17 cellular contexts compared by ENCODE assay signal in the genomic region with DNA sequence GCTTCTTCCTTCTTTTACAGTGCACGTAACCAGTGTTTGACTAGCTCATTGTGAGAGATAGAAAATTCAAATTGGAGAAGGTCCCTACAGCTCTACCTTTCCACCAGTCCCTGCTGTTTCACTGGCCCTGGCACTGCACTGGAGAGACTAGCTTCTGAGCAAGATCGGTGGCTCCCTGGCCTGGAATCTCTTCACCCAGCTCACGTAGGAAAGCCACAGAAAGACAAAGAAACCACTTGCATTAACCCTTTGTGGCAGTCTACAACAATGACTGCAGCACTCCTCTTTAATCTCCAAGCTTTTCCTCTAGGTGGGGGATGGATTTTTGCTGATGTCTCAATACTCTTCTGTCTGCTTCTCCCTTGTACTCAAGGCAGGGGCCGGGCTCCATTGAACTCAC.
DNase-seq lines count a peak whose midpoint lies in the region; FAIRE-seq and TF ChIP-seq lines count a peak whose summit lies in the region.
"Had no signal": no experiment of that assay in that cellular context is flagged by ENCODE, and none has a peak within 500 bp of the region (broad histone marks: within the 10 kb centered on the region; RNA-seq: fewer than 3 reads in every experiment).

No MANE protein-coding gene starts in this region.

- TF ChIP-seq CTCF in KMS-11 (conservative IDR thresholded peaks at IDR 0.05; ENCODE audit: low read depth, low read length) (no peak), bronchial epithelial cell (IDR thresholded peaks at IDR 0.05; ENCODE audit: insufficient read depth, low read length, severe bottlenecking) (no peak), GM13976 (IDR thresholded peaks at IDR 0.05; ENCODE audit: borderline replicate concordance, control extremely low read depth, extremely low read depth, insufficient read depth, missing control alignments) (no peak), GM13977 (IDR thresholded peaks at IDR 0.05; ENCODE audit: extremely low read depth, insufficient read depth, missing control alignments) (no peak), tibial nerve (IDR thresholded peaks at IDR 0.05) (no peak)

- no peaks in the 10 kb centered on the region for H4K20me1 ChIP-seq in KMS-11 (ENCODE audit: insufficient read depth)

- H3K4me1 ChIP-seq in KMS-11 (ENCODE audit: low read depth, poor library complexity, severe bottlenecking): peaks cover 33% of the 10 kb centered on the region
- H3K4me1 ChIP-seq in iPS-20b (ENCODE audit: insufficient read depth, low read length): peaks cover 28% of the 10 kb centered on the region; the same call in 1 of the 2 replicates
- H3K4me1 ChIP-seq in tibial nerve: peaks cover 0 to 8% (median 0%) of the 10 kb centered on the region in 4 donors
- H3K4me1 ChIP-seq: SJCRH30 had no signal

- H3K4me3 ChIP-seq in KMS-11 (IDR thresholded peaks at IDR 0.05; ENCODE audit: insufficient read depth, low read depth, low read length) (no peak overlapping the region), bronchial epithelial cell (ENCODE audit: low read depth, low read length) (no peak overlapping the region), iPS-20b (ENCODE audit: low read length) (no peak overlapping the region), tibial nerve (no peak overlapping the region)
- H3K4me3 ChIP-seq: K562, SJCRH30 had no signal

- no peaks in the 10 kb centered on the region for H3K9me3 ChIP-seq in iPS-20b (ENCODE audit: insufficient read depth, low read depth, low read length)
- no peaks in the 10 kb centered on the region for H3K9me3 ChIP-seq in tibial nerve
- H3K9me3 ChIP-seq: SJCRH30 had no signal

- H3K27ac ChIP-seq in KMS-11: no peak overlapping the region
- no peak overlapping the region for H3K27ac ChIP-seq in iPS-20b (ENCODE audit: low read length)
- no peak overlapping the region for H3K27ac ChIP-seq in tibial nerve
- H3K27ac ChIP-seq: SJCRH30 had no signal

- H3K9ac ChIP-seq in KMS-11 (no peak overlapping the region), iPS-20b (ENCODE audit: low read depth, low read length) (0 out of 2 replicates have a peak overlapping the region, but pooled peaks have one; percentile 6)

- in situ Hi-C loops in GM13976 (cut with MboI; ENCODE audit: low sequenced_read_pairs, unreplicated experiment) (no loop called here), GM13977 (cut with MboI; ENCODE audit: low pct_unique_long_range_greater_than_20kb, low sequenced_read_pairs, unreplicated experiment) (no loop called here)

- DNase-seq in ELF-1 (ENCODE audit: low read depth, low spot score) (peak; percentile 10), bronchial epithelial cell (ENCODE audit: low read depth) (no peak), SKM-1 treated with dmso at 0.1 percent for 144 hours (lab: John Stamatoyannopoulos, UW; ENCODE audit: unreplicated experiment) (no peak), GM13976 (ENCODE audit: low spot score) (no peak), GM13977 (ENCODE audit: low spot score) (no peak), tibial nerve (ENCODE audit: low spot score in 2 of 2) (no peak)
- DNase-seq: 8988T, DMS79 treated with DMSO at 0.1 percent for 48 hours, GF-D8, NCI-H187 treated with DMSO at 0.1 percent for 48 hours, NCI-H226, NCI-H524, SJCRH30 had no signal

- H2AFZ ChIP-seq in KMS-11 (ENCODE audit: low read depth): no peak overlapping the region

- no peak for TF ChIP-seq POLR2A in tibial nerve (IDR thresholded peaks at IDR 0.05)

- TF ChIP-seq EP300 in tibial nerve (IDR thresholded peaks at IDR 0.05): no peak

- H3K36me3 ChIP-seq in KMS-11 (ENCODE audit: insufficient read depth) (no peaks in the 10 kb centered on the region), bronchial epithelial cell (ENCODE audit: control insufficient read depth, insufficient read depth, low read length) (no peaks in the 10 kb centered on the region), iPS-20b (ENCODE audit: insufficient read depth, low read depth, low read length) (no peaks in the 10 kb centered on the region), tibial nerve (no peaks in the 10 kb centered on the region)
- H3K36me3 ChIP-seq: SJCRH30 had no signal

- peak; percentile 47 for FAIRE-seq in bronchial epithelial cell (lab: Jason Lieb, UNC)
- FAIRE-seq: GM18507, K562 had no signal

- H3K79me2 ChIP-seq in KMS-11 (ENCODE audit: insufficient read depth, low read depth): no peaks in the 10 kb centered on the region

- H3K27me3 ChIP-seq in KMS-11 (ENCODE audit: insufficient read depth, low read depth) (no peaks in the 10 kb centered on the region), bronchial epithelial cell (ENCODE audit: control insufficient read depth, insufficient read depth, low read length) (no peaks in the 10 kb centered on the region), iPS-20b (ENCODE audit: insufficient read depth, low read length) (no peaks in the 10 kb centered on the region), tibial nerve (no peaks in the 10 kb centered on the region)
- H3K27me3 ChIP-seq: SJCRH30 had no signal

- 53 to 65% methylated on average over 4 of the region's 4 CpGs for WGBS in tibial nerve, 2 donors

- H3K4me2 ChIP-seq in KMS-11: peak overlapping the region; percentile 30; the same call in 1 of the 2 replicates
